In genomic region chr20:63152322-63153253, GRCh38 we compare ENCODE assay signal across 1 cellular context.
A peak's percentile ranks its signal among the peaks of the same experiment; 100 is the strongest.
TF ChIP-seq lines count a peak whose summit lies in the region.

No MANE protein-coding gene starts in this region.

TF ChIP-seq in HepG2, 621 proteins besides CTCF, POLR2A, EP300 and RAD21:
- 0 out of 2 replicates have a peak, but pooled peaks have one; percentile 42 for TF ChIP-seq ZMYM3 (CRISPR knock-in tag; IDR thresholded peaks at IDR 0.05)
- TF ChIP-seq PCBP1 (IDR thresholded peaks at IDR 0.05; ENCODE audit: borderline replicate concordance, low read depth, low read length): peak; percentile 47; the same call in 1 of the 2 replicates
- TF ChIP-seq FOXP4 (CRISPR knock-in tag; IDR thresholded peaks at IDR 0.05): no peak
- peak; percentile 97 for TF ChIP-seq ZNF768 (CRISPR knock-in tag; IDR thresholded peaks at IDR 0.05)
TF ChIP-seq in HepG2: peak in this region for 3.
